Comparison of ENCODE assay signal across 16 cellular contexts in the genomic region with DNA sequence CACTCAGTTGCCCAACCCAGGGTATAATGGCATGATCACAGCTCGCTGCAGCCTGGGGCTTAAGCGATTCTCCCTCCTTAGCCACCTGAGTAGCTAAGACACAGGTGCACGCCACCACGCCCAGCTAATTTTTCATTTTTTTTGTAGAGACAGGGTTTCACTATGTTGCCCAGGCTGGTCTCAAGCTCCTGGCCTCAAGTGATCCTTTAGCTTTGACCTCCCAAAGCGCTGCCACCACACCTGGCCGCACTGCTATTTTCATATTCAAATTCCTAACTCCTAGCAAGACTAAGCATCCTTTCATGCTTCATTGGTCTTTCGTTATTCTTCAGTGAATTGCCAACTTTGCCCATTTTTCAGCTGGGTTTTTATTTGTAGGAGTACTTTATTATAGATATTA.
"Had no signal": no experiment of that assay in that cellular context is flagged by ENCODE, and none has a peak within 500 bp of the region (broad histone marks: within the 10 kb centered on the region; RNA-seq: fewer than 3 reads in every experiment).

No MANE protein-coding gene starts in this region.

- H3K9me3 ChIP-seq: sigmoid colon, upper lobe of right lung had no signal

- H3K4me3 Mint-ChIP-seq: activated naive CD4-positive, alpha-beta T cell treated with anti-CD3 and anti-CD28 coated beads for 36 hours; naive B cell had no signal

- H3K9me3 Mint-ChIP-seq: activated naive CD4-positive, alpha-beta T cell treated with anti-CD3 and anti-CD28 coated beads for 36 hours; activated T-helper 17 cell treated with anti-CD3 and anti-CD28 coated beads, Interleukin-2, amount 50 U/mL, for 72 hours; naive B cell; T-helper 2 cell treated with Interferon-gamma antibody and Interleukin-4, amounts not matched to agents 5 μg/mL and 100 μg/mL, for 36 hours had no signal

- H3K27ac ChIP-seq: dorsolateral prefrontal cortex, sigmoid colon, upper lobe of right lung had no signal

- DNase-seq: activated CD4-positive, alpha-beta T cell treated with anti-CD3 and anti-CD28 coated beads, Interleukin-2, amount 50 U/mL, for 48 hours; activated naive CD4-positive, alpha-beta T cell treated with anti-CD3 and anti-CD28 coated beads for 36 hours; amygdala; dorsolateral prefrontal cortex; hypothalamus; left cardiac atrium; naive B cell; nucleus accumbens; sigmoid colon; stimulated activated CD4-positive, alpha-beta T cell treated with anti-CD3 and anti-CD28 coated beads, Interleukin-12 subunit alpha, Interleukin-12 subunit beta, amount 100 ng/mL, for 4 hours; stimulated activated naive CD4-positive, alpha-beta T cell treated with Interleukin-2 at 50 U/mL for 16 hours; upper lobe of right lung had no signal

- H3K4me3 ChIP-seq: dorsolateral prefrontal cortex, lung, sigmoid colon, upper lobe of right lung had no signal

- H3K27me3 ChIP-seq: dorsolateral prefrontal cortex, sigmoid colon, upper lobe of right lung had no signal

- ATAC-seq: activated T-helper 17 cell treated with anti-CD3 and anti-CD28 coated beads, Interleukin-2, amount 50 U/mL, for 72 hours; esophagus mucosa; left cardiac atrium; upper lobe of right lung had no signal

- H3K27me3 Mint-ChIP-seq: activated T-helper 17 cell treated with anti-CD3 and anti-CD28 coated beads, Interleukin-2, amount 50 U/mL, for 72 hours; naive B cell had no signal

- H3K36me3 Mint-ChIP-seq: naive B cell had no signal
